ENCODE assay signal across 1 cellular context in the genomic region with DNA sequence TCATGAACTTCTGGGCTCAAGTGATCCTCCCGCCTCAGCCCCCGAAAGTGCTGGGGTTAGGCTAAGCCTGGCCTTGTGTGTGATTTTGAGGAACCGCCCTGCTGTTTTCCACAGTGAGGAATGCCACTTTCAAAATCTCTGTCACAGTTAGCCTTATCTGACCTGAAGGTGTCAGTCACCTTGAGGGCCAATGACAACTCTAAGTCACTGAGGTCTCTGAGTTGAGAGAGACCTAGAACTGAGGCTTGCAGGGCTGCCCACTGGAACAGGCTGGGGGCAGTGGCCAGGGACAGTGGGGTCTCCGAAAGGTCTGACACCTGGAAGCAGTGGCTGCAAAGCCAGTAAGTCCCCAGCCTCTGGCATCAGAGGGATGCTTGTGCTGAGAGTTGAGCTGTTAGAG.
TF ChIP-seq lines count a peak whose summit lies in the region.

No MANE protein-coding gene starts in this region.

TF ChIP-seq in K562, 482 proteins besides CTCF, POLR2A, EP300 and RAD21:
- TF ChIP-seq, protein P1, sequence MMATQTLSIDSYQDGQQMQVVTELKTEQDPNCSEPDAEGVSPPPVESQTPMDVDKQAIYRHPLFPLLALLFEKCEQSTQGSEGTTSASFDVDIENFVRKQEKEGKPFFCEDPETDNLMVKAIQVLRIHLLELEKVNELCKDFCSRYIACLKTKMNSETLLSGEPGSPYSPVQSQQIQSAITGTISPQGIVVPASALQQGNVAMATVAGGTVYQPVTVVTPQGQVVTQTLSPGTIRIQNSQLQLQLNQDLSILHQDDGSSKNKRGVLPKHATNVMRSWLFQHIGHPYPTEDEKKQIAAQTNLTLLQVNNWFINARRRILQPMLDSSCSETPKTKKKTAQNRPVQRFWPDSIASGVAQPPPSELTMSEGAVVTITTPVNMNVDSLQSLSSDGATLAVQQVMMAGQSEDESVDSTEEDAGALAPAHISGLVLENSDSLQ (IDR thresholded peaks at IDR 0.05) = peak; percentile 72
- TF ChIP-seq MECOM (CRISPR knock-in tag; IDR thresholded peaks at IDR 0.05) (no peak), NCOA1 (IDR thresholded peaks at IDR 0.05; ENCODE audit: low read depth) (no peak)
